1 cellular context compared by ENCODE assay signal in genomic region chr19:54429545-54430227, GRCh38.
TF ChIP-seq lines count a peak whose summit lies in the region.

No MANE protein-coding gene starts in this region.

TF ChIP-seq in HepG2, 621 proteins besides CTCF, POLR2A, EP300 and RAD21:
- no peak for TF ChIP-seq ZNF788 (CRISPR knock-in tag; IDR thresholded peaks at IDR 0.05; ENCODE audit: borderline replicate concordance)
- no peak for TF ChIP-seq ZNF468 (CRISPR knock-in tag; IDR thresholded peaks at IDR 0.05)
- TF ChIP-seq AGO1 (IDR thresholded peaks at IDR 0.05; ENCODE audit: low read depth, low read length, poor library complexity, severe bottlenecking) = peak; percentile 96
- TF ChIP-seq REPIN1 (CRISPR knock-in tag; IDR thresholded peaks at IDR 0.05; ENCODE audit: borderline replicate concordance, low read depth) = no peak
- TF ChIP-seq CHD2 (IDR thresholded peaks at IDR 0.05; ENCODE audit: low read depth, low read length) = no peak
- TF ChIP-seq NONO (IDR thresholded peaks at IDR 0.05) = no peak
- 0 out of 2 replicates have a peak, but pooled peaks have one; percentile 8 for TF ChIP-seq NONO (CRISPR knock-in tag; conservative IDR thresholded peaks at IDR 0.05)
- TF ChIP-seq POLR2G (IDR thresholded peaks at IDR 0.05; ENCODE audit: low read depth, low read length) = peak; percentile 11; the same call in 1 of the 2 replicates
- peak; percentile 38 for TF ChIP-seq AGO2 (optimal IDR thresholded peaks at IDR 0.05; ENCODE audit: low read depth, low read length)
- TF ChIP-seq RBFOX2 (IDR thresholded peaks at IDR 0.05; ENCODE audit: low read depth, low read length) = 0 out of 2 replicates have a peak, but pooled peaks have one; percentile 35
- TF ChIP-seq ZNF562 (CRISPR knock-in tag; IDR thresholded peaks at IDR 0.05; ENCODE audit: borderline replicate concordance) = no peak
TF ChIP-seq in HepG2: peak in this region for 5.
